ENCODE assay signal across 9 cellular contexts in genomic region chr12:108563804-108564151, GRCh38. TPM values are rescaled to one million over a fixed set of nuclear protein-coding genes. Genes with fewer than 3 reads are reported as not detected.
A peak's percentile ranks its signal among the peaks of the same experiment; 100 is the strongest.
DNase-seq lines count a peak whose midpoint lies in the region; ATAC-seq and TF ChIP-seq lines count a peak whose summit lies in the region.
"Had no signal": no experiment of that assay in that cellular context is flagged by ENCODE, and none has a peak within 500 bp of the region (broad histone marks: within the 10 kb centered on the region; RNA-seq: fewer than 3 reads in every experiment).

No MANE protein-coding gene starts in this region.

- H3K14ac ChIP-seq in IMR-90 (replicated peaks; ENCODE audit: low read depth, low read length): no peak overlapping the region

- H3K4me1 Mint-ChIP-seq in naive thymus-derived CD4-positive, alpha-beta T cell: peaks cover 26 to 77% (median 65%) of the 10 kb centered on the region in 7 donors

- H4K91ac ChIP-seq in IMR-90 (ENCODE audit: insufficient read depth, low read depth, low read length): no peak overlapping the region

- H3K9ac ChIP-seq in IMR-90 (ENCODE audit: low read depth, low read length): no peak overlapping the region

- H3K4me2 ChIP-seq in IMR-90 (ENCODE audit: low read depth, low read length): no peak overlapping the region

- H2AK9ac ChIP-seq in IMR-90 (replicated peaks; ENCODE audit: low read depth, low read length, poor library complexity): no peak overlapping the region

- H3K56ac ChIP-seq in IMR-90 (ENCODE audit: extremely low read depth, insufficient read depth, low read length): no peak overlapping the region

- in situ Hi-C loops in IMR-90 (cut with MboI; ENCODE audit: low sequenced_read_pairs): loop anchor here (5.0 to 10.0 kb wide), 2 partner anchors 391 to 529 kb away; partner anchors contain the start of gene ALKBH2

- ATAC-seq in IMR-90 (ENCODE audit: low read depth) (no peak), GM18907 (IDR thresholded peaks at IDR 0.05; ENCODE audit: unreplicated experiment) (no peak)
- ATAC-seq in naive thymus-derived CD4-positive, alpha-beta T cell: no peak

- WGBS in IMR-90 (ENCODE audit: extremely low coverage in 2 of 2, insufficient read length in 1 of 2), 2 experiments: no CpG with 5 or more reads among the region's 1 CpG

- H3K4me3 ChIP-seq in ACC112 (ENCODE audit: low read depth, low read length) (peak overlapping the region; percentile 99), IMR-90 (ENCODE audit: insufficient read depth, low read depth, low read length) (no peak overlapping the region), breast epithelium (peak overlapping the region; percentile 93 to 100 (median 98))
- no peak overlapping the region for H3K4me3 ChIP-seq in naive thymus-derived CD4-positive, alpha-beta T cell (ENCODE audit: low read length)

- 0 out of 2 replicates have a peak overlapping the region, but pooled peaks have one; percentile 5 for H2BK20ac ChIP-seq in IMR-90 (ENCODE audit: low read depth, low read length)

- H3K18ac ChIP-seq in IMR-90 (ENCODE audit: low read depth, low read length): no peak overlapping the region

- H3K27me3 Mint-ChIP-seq in naive thymus-derived CD4-positive, alpha-beta T cell: no peaks in the 10 kb centered on the region

- dilution Hi-C loops in IMR-90 (cut with HindIII; ENCODE audit: low sequenced_read_pairs, unreplicated experiment): no loop called here

- peaks cover 0 to 2% (median 0%) of the 10 kb centered on the region in 11 donors for H3K9me3 Mint-ChIP-seq in naive thymus-derived CD4-positive, alpha-beta T cell

- H3K27ac ChIP-seq in ACC112 (ENCODE audit: low read depth, low read length): no peak overlapping the region
- H3K27ac ChIP-seq in IMR-90 (ENCODE audit: insufficient read depth, low read length): no peak overlapping the region
- H3K27ac ChIP-seq in breast epithelium: peak overlapping the region; percentile 91 to 95
- peak overlapping the region; percentile 98 for H3K27ac ChIP-seq in naive thymus-derived CD4-positive, alpha-beta T cell (ENCODE audit: low read depth, low read length)

- intact Hi-C loops in IMR-90 (cut with micrococcal nuclease): loop anchor here (1.0 to 2.0 kb wide), 7 partner anchors 45 to 530 kb away; partner anchors contain the start of genes ALKBH2 and CORO1C
- intact Hi-C loops in breast epithelium (cut with DNase I; ENCODE audit: low total_unique reads): loop anchor here (5.0 to 10.0 kb wide), 2 partner anchors 241 to 529 kb away; partner anchors contain the start of gene ALKBH2
- intact Hi-C loops in naive thymus-derived CD4-positive, alpha-beta T cell (cut with micrococcal nuclease): loop anchor here (1.0 to 5.0 kb wide), 17 partner anchors 55 to 1606 kb away; partner anchors contain the start of genes ALKBH2 (in 2 of the 2), CORO1C (in 2 of the 2), SSH1 (in 2 of the 2) and TMEM263 (in 2 of the 2)

- TF ChIP-seq POLR2A in IMR-90 (IDR thresholded peaks at IDR 0.05; ENCODE audit: low read depth, low read length) (no peak), breast epithelium (IDR thresholded peaks at IDR 0.05) (no peak)

- H2AFZ ChIP-seq in ACC112 (ENCODE audit: low read length, unreplicated experiment) (no peak overlapping the region), IMR-90 (replicated peaks; ENCODE audit: low read length, poor library complexity) (no peak overlapping the region)

- no peak overlapping the region for H2BK15ac ChIP-seq in IMR-90 (ENCODE audit: low read depth, low read length)

- BruUV-seq in IMR-90 (replicated peaks; lab: Mats Ljungman, UMichigan): no TSS peak

- H3K9me1 ChIP-seq in IMR-90 (ENCODE audit: insufficient read depth, low read length): peaks cover 5% of the 10 kb centered on the region; the same call in 1 of the 2 replicates

- no peak overlapping the region for H4K5ac ChIP-seq in IMR-90 (ENCODE audit: low read depth, low read length)

- H3K79me1 ChIP-seq in IMR-90 (ENCODE audit: low read depth in 1 of 2, low read length in 2 of 2): peaks cover 15 to 46% of the 10 kb centered on the region in 2 experiments

- H3K4me1 ChIP-seq in ACC112 (ENCODE audit: control insufficient read depth, insufficient read depth, low read length, unreplicated experiment): peaks cover 50% of the 10 kb centered on the region
- H3K4me1 ChIP-seq in IMR-90 (ENCODE audit: control insufficient read depth, insufficient read depth, low read length): no peaks in the 10 kb centered on the region
- peaks cover 0 to 6% of the 10 kb centered on the region in 2 donors for H3K4me1 ChIP-seq in breast epithelium
- H3K4me1 ChIP-seq in naive thymus-derived CD4-positive, alpha-beta T cell (ENCODE audit: control insufficient read depth in 2 of 2, insufficient read depth in 2 of 2, low read length in 2 of 2): peaks cover 38 to 49% of the 10 kb centered on the region in 2 donors

- CTCF ChIA-PET in IMR-90 (lab: Yijun Ruan, JAX): interaction anchor here (0.6 to 3.3 kb wide), 3 partner anchors 38 to 54 kb away, joined by 3 to 16 read pairs (median 4); no protein-coding TSS in a partner anchor
- CTCF ChIA-PET in naive thymus-derived CD4-positive, alpha-beta T cell (lab: Charles Lee): interaction anchor here (0.6 to 9.7 kb wide), 11 partner anchors 12 to 240 kb away, joined by 3 to 119 read pairs (median 4); partner anchors contain the start of gene SELPLG

- no peak overlapping the region for H2BK5ac ChIP-seq in IMR-90 (ENCODE audit: low read depth, low read length, poor library complexity, severe bottlenecking)

- POLR2A ChIA-PET in IMR-90 (lab: Charles Lee; ENCODE audit: unreplicated experiment): no interaction called here
- POLR2A ChIA-PET in naive thymus-derived CD4-positive, alpha-beta T cell (lab: Charles Lee): interaction anchor here (1.1 to 15.1 kb wide), 4 partner anchors 54 to 241 kb away, joined by 3 to 200 read pairs (median 64); partner anchors contain the start of gene SELPLG

- peak overlapping the region; percentile 97 to 100 (median 99) for H3K27ac Mint-ChIP-seq in naive thymus-derived CD4-positive, alpha-beta T cell

- H2AK5ac ChIP-seq in IMR-90 (ENCODE audit: low read depth, low read length): no peak overlapping the region

- H3K27me3 ChIP-seq in ACC112 (ENCODE audit: insufficient read depth, low read length) (no peaks in the 10 kb centered on the region), IMR-90 (ENCODE audit: control insufficient read depth, insufficient read depth, low read length) (no peaks in the 10 kb centered on the region), breast epithelium (no peaks in the 10 kb centered on the region)
- no peaks in the 10 kb centered on the region for H3K27me3 ChIP-seq in naive thymus-derived CD4-positive, alpha-beta T cell (ENCODE audit: control insufficient read depth in 2 of 2, insufficient read depth in 2 of 2, low read length in 2 of 2)

- no peak for DNase-seq in IMR-90
- no peak for DNase-seq in breast epithelium (ENCODE audit: low spot score in 2 of 2)
- no peak for DNase-seq in naive thymus-derived CD4-positive, alpha-beta T cell
- DNase-seq in NOMO-1 treated with dmso at 0.1 percent for 144 hours (lab: John Stamatoyannopoulos, UW; ENCODE audit: unreplicated experiment): no peak
- no peak for DNase-seq in NCI-H69 (lab: John Stamatoyannopoulos, UW)
- no peak for DNase-seq in medulla oblongata (ENCODE audit: extremely low spot score)

- peaks cover 12% of the 10 kb centered on the region; the same call in 1 of the 2 replicates for H4K20me1 ChIP-seq in IMR-90 (ENCODE audit: insufficient read depth, low read length)

- H3K36me3 Mint-ChIP-seq in naive thymus-derived CD4-positive, alpha-beta T cell: peaks cover 4 to 28% (median 17%) of the 10 kb centered on the region in 5 donors

- no peak for TF ChIP-seq RAD21 in IMR-90 (IDR thresholded peaks at IDR 0.05; ENCODE audit: low read length)

- no peak overlapping the region for H4K8ac ChIP-seq in IMR-90 (ENCODE audit: low read depth in 2 of 2, low read length in 2 of 2)

- H3K4me3 Mint-ChIP-seq in naive thymus-derived CD4-positive, alpha-beta T cell: peak overlapping the region; percentile 94 to 100 (median 100)

- TF ChIP-seq CTCF in IMR-90 (conservative IDR thresholded peaks at IDR 0.05; ENCODE audit: low read depth, low read length) (no peak), breast epithelium (IDR thresholded peaks at IDR 0.05) (no peak)

- H3K36me3 ChIP-seq in ACC112 (ENCODE audit: insufficient read depth, low read length) (peaks cover 16% of the 10 kb centered on the region), IMR-90 (ENCODE audit: control insufficient read depth, insufficient read depth, low read length) (peaks cover 33% of the 10 kb centered on the region), breast epithelium (no peaks in the 10 kb centered on the region)
- H3K36me3 ChIP-seq in naive thymus-derived CD4-positive, alpha-beta T cell (ENCODE audit: control insufficient read depth in 2 of 3, insufficient read depth in 3 of 3, low read length in 3 of 3): peaks cover 31 to 50% (median 38%) of the 10 kb centered on the region in 3 experiments

- H3K79me2 ChIP-seq in ACC112 (ENCODE audit: control insufficient read depth, insufficient read depth, low read length, unreplicated experiment): peaks cover 44% of the 10 kb centered on the region

- H3K9me3 ChIP-seq in IMR-90 (ENCODE audit: control insufficient read depth, insufficient read depth, low read length) (no peaks in the 10 kb centered on the region), breast epithelium (no peaks in the 10 kb centered on the region)
- no peaks in the 10 kb centered on the region for H3K9me3 ChIP-seq in naive thymus-derived CD4-positive, alpha-beta T cell (ENCODE audit: control insufficient read depth in 2 of 3, low read length in 3 of 3)
- H3K9me3 ChIP-seq: mucosa of descending colon had no signal

- no peak overlapping the region for H3K4ac ChIP-seq in IMR-90 (ENCODE audit: low read depth, low read length)

- no peak overlapping the region for H2BK120ac ChIP-seq in IMR-90 (ENCODE audit: low read depth, low read length)

- H3K23ac ChIP-seq in IMR-90 (ENCODE audit: low read depth, low read length): no peak overlapping the region

RNA-seq across cellular contexts. Expression of gene ISCU, which starts 1.4 kb away (rescaled TPM):
- 52.7 and 58.3 TPM in 2 replicates for total RNA-seq in IMR-90 (2012; rRNA removed)
- polyA plus RNA-seq in IMR-90 (2012; rRNA removed): 77.9 and 87.2 TPM in 2 replicates
- polyA plus RNA-seq in IMR-90 (2012; cell fraction: cytosol; rRNA removed): 38.1 and 73.2 TPM in 2 replicates
- 37.4 and 201 TPM in 2 replicates for polyA plus RNA-seq in IMR-90 (2012; cell fraction: nucleus; rRNA removed; ENCODE audit: low replicate concordance)
- 100 to 1,000 TPM; 220 to 328 (median 227) TPM for total RNA-seq in breast epithelium
- 100 to 1,000 TPM in 4 of 5 experiments, 10 to 100 TPM in 1; 51.7 to 212 (median 191) TPM for total RNA-seq in naive thymus-derived CD4-positive, alpha-beta T cell
- 100 to 1,000 TPM; 325 to 401 TPM for polyA plus RNA-seq in naive thymus-derived CD4-positive, alpha-beta T cell

RNA-seq across cellular contexts. Expression of gene SART3, which starts 2.8 kb away (rescaled TPM):
- total RNA-seq in IMR-90 (2012; rRNA removed) (37.8 and 61.7 TPM in 2 replicates), breast epithelium (10 to 100 TPM; 49.8 to 62.9 (median 60.2) TPM)
- polyA plus RNA-seq in IMR-90 (2012; rRNA removed): 19.8 and 22.6 TPM in 2 replicates
- polyA plus RNA-seq in IMR-90 (2012; cell fraction: cytosol; rRNA removed): 11.8 and 12.7 TPM in 2 replicates
- 18.0 and 42.4 TPM in 2 replicates for polyA plus RNA-seq in IMR-90 (2012; cell fraction: nucleus; rRNA removed; ENCODE audit: low replicate concordance)
- total RNA-seq in naive thymus-derived CD4-positive, alpha-beta T cell: 10 to 100 TPM; 80.0 to 99.3 (median 87.6) TPM
- polyA plus RNA-seq in naive thymus-derived CD4-positive, alpha-beta T cell: 10 to 100 TPM; 34.3 to 49.2 TPM

RNA-seq across cellular contexts. Expression of gene TMEM119, which starts 34.1 kb away (rescaled TPM):
- total RNA-seq in IMR-90 (2012; rRNA removed) (6.7 and 8.1 TPM in 2 replicates), breast epithelium (10 to 100 TPM; 12.1 to 21.0 (median 12.5) TPM)
- polyA plus RNA-seq in IMR-90 (2012; rRNA removed): 8.4 and 9.2 TPM in 2 replicates
- polyA plus RNA-seq in IMR-90 (2012; cell fraction: cytosol; rRNA removed): 9.3 and 21.4 TPM in 2 replicates
- 4.5 and 5.0 TPM in 2 replicates for polyA plus RNA-seq in IMR-90 (2012; cell fraction: nucleus; rRNA removed; ENCODE audit: low replicate concordance)
- total RNA-seq in naive thymus-derived CD4-positive, alpha-beta T cell: 1 to 10 TPM in 2 of 5 experiments, under 1 TPM in 2, not detected in 1; 0.27 to 1.6 (median 0.81) TPM
- polyA plus RNA-seq in naive thymus-derived CD4-positive, alpha-beta T cell: under 1 TPM; 0.13 to 0.59 TPM

RNA-seq across cellular contexts. Expression of gene FICD, which starts 48.7 kb away (rescaled TPM):
- total RNA-seq in IMR-90 (2012; rRNA removed) (10.8 and 11.3 TPM in 2 replicates), breast epithelium (1 to 10 TPM; 7.0 to 8.5 (median 8.0) TPM)
- 4.0 and 4.2 TPM in 2 replicates for polyA plus RNA-seq in IMR-90 (2012; rRNA removed)
- polyA plus RNA-seq in IMR-90 (2012; cell fraction: cytosol; rRNA removed): 3.3 and 5.3 TPM in 2 replicates
- polyA plus RNA-seq in IMR-90 (2012; cell fraction: nucleus; rRNA removed; ENCODE audit: low replicate concordance): 1.4 and 2.6 TPM in 2 replicates
- 1 to 10 TPM; 2.8 to 9.7 (median 6.9) TPM for total RNA-seq in naive thymus-derived CD4-positive, alpha-beta T cell
- polyA plus RNA-seq in naive thymus-derived CD4-positive, alpha-beta T cell: 1 to 10 TPM; 1.6 to 2.7 TPM

Comparison
In these comparisons a context has a peak if more than half of its experiments do, and no peak if none do; other contexts are left out.
1. H3K27ac ChIP-seq: peak in breast epithelium (2 of 2) and naive thymus-derived CD4-positive, alpha-beta T cell (single experiment); none in ACC112 (single experiment) and IMR-90 (single experiment).
2. H3K4me3 ChIP-seq: peak in ACC112 (single experiment) and breast epithelium (3 of 3); none in IMR-90 (single experiment) and naive thymus-derived CD4-positive, alpha-beta T cell (single experiment).